24 cellular contexts compared by ENCODE assay signal in the genomic region with DNA sequence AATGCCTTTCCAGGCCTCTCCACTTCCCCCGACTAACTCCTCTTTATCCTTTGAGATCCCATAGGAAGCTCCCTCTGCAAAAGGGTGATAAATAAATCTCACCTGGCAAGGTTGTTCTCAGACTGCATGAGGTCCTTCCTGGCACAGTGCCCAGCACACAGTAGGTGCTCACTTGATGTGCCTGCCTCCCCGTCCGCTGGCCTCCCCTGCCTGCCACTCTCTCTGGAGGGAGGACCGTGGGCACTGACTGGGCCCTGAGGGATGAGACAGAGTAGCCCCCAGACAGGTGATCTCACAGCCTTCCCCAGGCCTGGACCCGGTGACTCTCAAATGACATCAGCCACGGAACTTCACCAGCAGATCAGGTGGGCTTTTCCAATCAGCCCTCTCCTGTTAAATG. TPM values are rescaled to one million over a fixed set of nuclear protein-coding genes. Genes with fewer than 3 reads are reported as not detected.
DNase-seq lines count a peak whose midpoint lies in the region; ATAC-seq, FAIRE-seq and TF ChIP-seq lines count a peak whose summit lies in the region.
"Had no signal": no experiment of that assay in that cellular context is flagged by ENCODE, and none has a peak within 500 bp of the region (broad histone marks: within the 10 kb centered on the region; RNA-seq: fewer than 3 reads in every experiment).

No MANE protein-coding gene starts in this region.

- no peak overlapping the region for H3K4me2 ChIP-seq in HepG2 (ENCODE audit: low read depth, low read length)
- H3K4me2 ChIP-seq: BLaER1 had no signal

- no peaks in the 10 kb centered on the region for H3K27me3 Mint-ChIP-seq in activated naive CD8-positive, alpha-beta T cell
- H3K27me3 Mint-ChIP-seq in activated naive CD8-positive, alpha-beta T cell treated with anti-CD3 and anti-CD28 coated beads, Interleukin-2, amount 50 U/mL, for 24 hours: no peaks in the 10 kb centered on the region
- peaks cover 5% of the 10 kb centered on the region for H3K27me3 Mint-ChIP-seq in T-helper 17 cell
- H3K27me3 Mint-ChIP-seq: CD4-positive, CD25-positive, alpha-beta regulatory T cell had no signal

- H3K4me1 ChIP-seq in HepG2 (ENCODE audit: insufficient read depth, low read length) (peaks cover 10% of the 10 kb centered on the region; the same call in 1 of the 2 replicates), right lobe of liver (no peaks in the 10 kb centered on the region), kidney (ENCODE audit: control insufficient read depth in 1 of 2, insufficient read depth in 1 of 2, low read depth in 1 of 2, low read length in 2 of 2) (no peaks in the 10 kb centered on the region)
- H3K4me1 ChIP-seq: BLaER1, Caco-2 had no signal

- BruUV-seq in HepG2 (replicated peaks; lab: Mats Ljungman, UMichigan): no TSS peak

- H3K36me3 Mint-ChIP-seq in activated naive CD8-positive, alpha-beta T cell: no peaks in the 10 kb centered on the region
- H3K36me3 Mint-ChIP-seq in activated naive CD8-positive, alpha-beta T cell treated with anti-CD3 and anti-CD28 coated beads, Interleukin-2, amount 50 U/mL, for 24 hours (ENCODE audit: low read depth): no peaks in the 10 kb centered on the region
- H3K36me3 Mint-ChIP-seq in T-helper 17 cell (ENCODE audit: low read depth): peaks cover 4% of the 10 kb centered on the region
- H3K36me3 Mint-ChIP-seq: CD14-positive monocyte; CD4-positive, CD25-positive, alpha-beta regulatory T cell; CD8-positive, alpha-beta T cell had no signal

- FAIRE-seq in HepG2 (lab: Jason Lieb, UNC) (no peak), kidney (lab: Jason Lieb, UNC) (no peak)
- FAIRE-seq: A204.1, D721Med, G401.6, GM12891 had no signal

- H3K4me3 ChIP-seq in HepG2 (replicated peaks in 1 of 3; ENCODE audit: insufficient read depth in 1 of 3, low read depth in 2 of 3, low read length in 3 of 3) (no peak overlapping the region), right lobe of liver (no peak overlapping the region), kidney (ENCODE audit: low read length in 2 of 2) (no peak overlapping the region)
- H3K4me3 ChIP-seq: BLaER1 had no signal

- intact Hi-C loops in HepG2 (cut with micrococcal nuclease; ENCODE audit: unreplicated experiment): no loop called here
- intact Hi-C loops in right lobe of liver (cut with DNase I): no loop called here
- intact Hi-C loops in kidney (cut with DNase I): loop anchor here (10.0 kb wide), 1 partner anchor 206 kb away; no protein-coding TSS in a partner anchor

- no peak overlapping the region for H2AFZ ChIP-seq in HepG2 (ENCODE audit: low read length)

- H3K79me2 ChIP-seq in HepG2 (ENCODE audit: insufficient read depth, low read length): no peaks in the 10 kb centered on the region

- H4K20me1 ChIP-seq in HepG2 (ENCODE audit: insufficient read depth, low read length): no peaks in the 10 kb centered on the region
- H4K20me1 ChIP-seq: BLaER1 had no signal

- CTCF ChIA-PET in HepG2 (lab: Yijun Ruan, JAX; ENCODE audit: low intra/inter-chr PET ratio, low total read pairs): no interaction called here

- no peak for DNase-seq in activated naive CD8-positive, alpha-beta T cell treated with anti-CD3 and anti-CD28 coated beads, Interleukin-2, amount 50 U/mL, for 24 hours
- DNase-seq in HepG2 (ENCODE audit: low spot score) (no peak), right lobe of liver (no peak), T-helper 17 cell (no peak), kidney (peak; percentile 32), activated gamma-delta T cell treated with Interleukin-2 at 50 U/mL for 16 hours (no peak)
- DNase-seq: 8988T; ACHN; BE2C; C1 segment of cervical spinal cord; Caco-2; Calu3; CD4-positive, CD25-positive, alpha-beta regulatory T cell; CD8-positive, alpha-beta T cell; DMS79 treated with DMSO at 0.1 percent for 48 hours; GF-D8 had no signal

- H3K9ac ChIP-seq in HepG2 (ENCODE audit: insufficient read depth, low read depth, low read length) (no peak overlapping the region), kidney (ENCODE audit: low read length in 2 of 2) (no peak overlapping the region)
- H3K9ac ChIP-seq: BLaER1 had no signal

- TF ChIP-seq CTCF in HepG2 (CRISPR knock-in tag; IDR thresholded peaks at IDR 0.05) (no peak), right lobe of liver (IDR thresholded peaks at IDR 0.05) (no peak), kidney (IDR thresholded peaks at IDR 0.05; ENCODE audit: borderline replicate concordance, extremely low read depth, insufficient read depth) (no peak)

- TF ChIP-seq EP300 in HepG2 (IDR thresholded peaks at IDR 0.05; ENCODE audit: low read depth in 2 of 2, low read length in 2 of 2): no peak
- TF ChIP-seq EP300 in HepG2 (CRISPR knock-in tag; IDR thresholded peaks at IDR 0.05; ENCODE audit: borderline replicate concordance): no peak

- in situ Hi-C loops in HepG2 (cut with HindIII; ENCODE audit: extremely low pct_ligation_motif_present, low pct_unique_long_range_greater_than_20kb): no loop called here

- peaks cover 10 to 86% of the 10 kb centered on the region in 2 experiments for H3K27me3 ChIP-seq in HepG2 (ENCODE audit: control insufficient read depth in 1 of 2, insufficient read depth in 2 of 2, low read length in 2 of 2)
- H3K27me3 ChIP-seq in right lobe of liver: no peaks in the 10 kb centered on the region
- H3K27me3 ChIP-seq: BE2C, BLaER1 had no signal

- no peaks in the 10 kb centered on the region for H3K9me3 Mint-ChIP-seq in activated naive CD8-positive, alpha-beta T cell (ENCODE audit: low read depth)
- H3K9me3 Mint-ChIP-seq in activated naive CD8-positive, alpha-beta T cell treated with anti-CD3 and anti-CD28 coated beads, Interleukin-2, amount 50 U/mL, for 24 hours: no peaks in the 10 kb centered on the region
- H3K9me3 Mint-ChIP-seq: CD14-positive monocyte; CD8-positive, alpha-beta T cell had no signal

- no peak for ATAC-seq in activated naive CD8-positive, alpha-beta T cell treated with anti-CD3 and anti-CD28 coated beads, Interleukin-2, amount 50 U/mL, for 24 hours
- ATAC-seq in HepG2 (no peak), right lobe of liver (no peak), T-helper 17 cell (no peak), GM18520 (IDR thresholded peaks at IDR 0.05; ENCODE audit: unreplicated experiment) (no peak)
- ATAC-seq: CD8-positive, alpha-beta T cell had no signal

- peak overlapping the region; percentile 8 for H3K27ac Mint-ChIP-seq in activated naive CD8-positive, alpha-beta T cell
- H3K27ac Mint-ChIP-seq in activated naive CD8-positive, alpha-beta T cell treated with anti-CD3 and anti-CD28 coated beads, Interleukin-2, amount 50 U/mL, for 24 hours: no peak overlapping the region
- H3K27ac Mint-ChIP-seq in T-helper 17 cell: peak overlapping the region; percentile 45
- H3K27ac Mint-ChIP-seq: CD4-positive, CD25-positive, alpha-beta regulatory T cell; CD8-positive, alpha-beta T cell had no signal

- TF ChIP-seq POLR2A in HepG2 (IDR thresholded peaks at IDR 0.05; ENCODE audit: insufficient read depth in 1 of 2, low read depth in 2 of 2, low read length in 2 of 2) (no peak), right lobe of liver (IDR thresholded peaks at IDR 0.05) (no peak)

- POLR2A ChIA-PET in HepG2 (lab: Yijun Ruan, JAX): no interaction called here

- no peak overlapping the region for H3K4me3 Mint-ChIP-seq in activated naive CD8-positive, alpha-beta T cell
- H3K4me3 Mint-ChIP-seq in activated naive CD8-positive, alpha-beta T cell treated with anti-CD3 and anti-CD28 coated beads, Interleukin-2, amount 50 U/mL, for 24 hours: no peak overlapping the region
- H3K4me3 Mint-ChIP-seq in T-helper 17 cell: no peak overlapping the region
- H3K4me3 Mint-ChIP-seq: CD14-positive monocyte; CD4-positive, CD25-positive, alpha-beta regulatory T cell; CD8-positive, alpha-beta T cell had no signal

- 24% methylated on average over 6 of the region's 6 CpGs for WGBS in HepG2 (ENCODE audit: low lambda C conversion rate)
- 77% methylated on average over 4 of the region's 6 CpGs for WGBS in right lobe of liver (ENCODE audit: insufficient coverage, low coverage, low lambda C conversion rate, missing lambda C conversion rate)

- H3K36me3 ChIP-seq in HepG2 (replicated peaks in 1 of 2; ENCODE audit: control insufficient read depth in 1 of 2, insufficient read depth in 2 of 2, low read length in 2 of 2): no peaks in the 10 kb centered on the region
- no peaks in the 10 kb centered on the region for H3K36me3 ChIP-seq in right lobe of liver
- no peaks in the 10 kb centered on the region for H3K36me3 ChIP-seq in kidney (ENCODE audit: control insufficient read depth in 1 of 2, insufficient read depth in 2 of 2, low read length in 2 of 2)
- H3K36me3 ChIP-seq: BE2C, BLaER1 had no signal

- H3K4me1 Mint-ChIP-seq in activated naive CD8-positive, alpha-beta T cell (ENCODE audit: low read depth): no peaks in the 10 kb centered on the region
- no peaks in the 10 kb centered on the region for H3K4me1 Mint-ChIP-seq in activated naive CD8-positive, alpha-beta T cell treated with anti-CD3 and anti-CD28 coated beads, Interleukin-2, amount 50 U/mL, for 24 hours
- peaks cover 6% of the 10 kb centered on the region for H3K4me1 Mint-ChIP-seq in T-helper 17 cell
- H3K4me1 Mint-ChIP-seq: CD14-positive monocyte had no signal

- H3K9me3 ChIP-seq in HepG2 (ENCODE audit: low read length) (no peaks in the 10 kb centered on the region), right lobe of liver (no peaks in the 10 kb centered on the region), T-helper 17 cell (ENCODE audit: control insufficient read depth, low read length, poor library complexity, severe bottlenecking) (no peaks in the 10 kb centered on the region), kidney (ENCODE audit: control insufficient read depth in 1 of 2, low read length in 2 of 2) (no peaks in the 10 kb centered on the region)
- H3K9me3 ChIP-seq: BE2C, BLaER1, Caco-2 had no signal

- TF ChIP-seq RAD21 in HepG2 (CRISPR knock-in tag; IDR thresholded peaks at IDR 0.05): no peak

- H3K27ac ChIP-seq in HepG2 (ENCODE audit: extremely low read length, insufficient read depth, low read length) (no peak overlapping the region), right lobe of liver (no peak overlapping the region), kidney (ENCODE audit: low read depth in 2 of 2, low read length in 2 of 2) (no peak overlapping the region)
- H3K27ac ChIP-seq: BLaER1 had no signal

RNA-seq across cellular contexts. Expression of a gene that starts 57.4 kb away (rescaled TPM):
- total RNA-seq in HepG2 (2016; rRNA removed; fragmentation: Illumina TruSeq; extraction: Trizol) (40.1 and 55.7 TPM in 2 replicates), right lobe of liver (10 to 100 TPM; 21.0 to 40.8 (median 28.3) TPM), T-helper 17 cell (10 to 100 TPM; 48.6 to 50.6 TPM), kidney (104 TPM)
- total RNA-seq in HepG2 (2016; cell fraction: cytosol; rRNA removed; fragmentation: Illumina TruSeq; extraction: Trizol; ENCODE audit: low read depth): 21.5 and 22.5 TPM in 2 replicates
- 38.1 and 49.5 TPM in 2 replicates for total RNA-seq in HepG2 (2016; cell fraction: insoluble cytoplasmic fraction; rRNA removed; fragmentation: Illumina TruSeq; extraction: Trizol)
- total RNA-seq in HepG2 (2016; cell fraction: membrane; rRNA removed; fragmentation: Illumina TruSeq; extraction: Trizol): 48.4 and 51.3 TPM in 2 replicates
- 20.3 and 20.7 TPM in 2 replicates for total RNA-seq in HepG2 (2016; cell fraction: nucleus; rRNA removed; fragmentation: Illumina TruSeq; extraction: Trizol)
- polyA plus RNA-seq in HepG2 (2011; rRNA removed) (45.6 and 53.3 TPM in 2 replicates), kidney (ENCODE audit: insufficient read depth, low read depth, low replicate concordance) (137 TPM)
- 41.0 and 57.4 TPM in 2 replicates for polyA plus RNA-seq in HepG2 (2011; cell fraction: cytosol; rRNA removed)
- polyA plus RNA-seq in HepG2 (2011; cell fraction: nucleus; rRNA removed): 16.8 and 22.7 TPM in 2 replicates
- 89.7 and 106 TPM in 2 replicates for polyA plus RNA-seq in HepG2 (2012)
- polyA plus RNA-seq in HepG2 (2016; cell fraction: cytosol; fragmentation: Illumina TruSeq; extraction: Trizol; ENCODE audit: low read depth): 70.9 and 93.4 TPM in 2 replicates
- polyA plus RNA-seq in HepG2 (2016; cell fraction: insoluble cytoplasmic fraction; fragmentation: Illumina TruSeq; extraction: Trizol; ENCODE audit: low read depth): 148 and 160 TPM in 2 replicates
- polyA plus RNA-seq in HepG2 (2016; cell fraction: membrane; fragmentation: Illumina TruSeq; extraction: Trizol; ENCODE audit: low read depth): 107 and 129 TPM in 2 replicates
- polyA plus RNA-seq in HepG2 (2016; cell fraction: nucleus; fragmentation: Illumina TruSeq; extraction: Trizol; ENCODE audit: insufficient read depth, low read depth): 88.7 and 93.2 TPM in 2 replicates
- 12.1 and 18.5 TPM in 2 replicates for polyA minus RNA-seq in HepG2 (2011; rRNA and poly(A)+ RNA removed; ENCODE audit: low replicate concordance)
- polyA minus RNA-seq in HepG2 (2011; cell fraction: cytosol; rRNA and poly(A)+ RNA removed): 23.5 and 28.2 TPM in 2 replicates
- polyA minus RNA-seq in HepG2 (2011; cell fraction: nucleus; rRNA and poly(A)+ RNA removed): 9.5 and 11.8 TPM in 2 replicates
